Comparison of ENCODE assay signal across 24 cellular contexts in genomic region chr2:174903243-174903513, GRCh38.
DNase-seq lines count a peak whose midpoint lies in the region; ATAC-seq and TF ChIP-seq lines count a peak whose summit lies in the region.
"Had no signal": no experiment of that assay in that cellular context is flagged by ENCODE, and none has a peak within 500 bp of the region (broad histone marks: within the 10 kb centered on the region; RNA-seq: fewer than 3 reads in every experiment).

No MANE protein-coding gene starts in this region.

- H3K4me3 Mint-ChIP-seq in activated naive CD4-positive, alpha-beta T cell treated with anti-CD3 and anti-CD28 coated beads, Interleukin-2, amount 10 ng/mL, durations not matched to agents 7 days and 5 days = no peak overlapping the region
- H3K4me3 Mint-ChIP-seq in endothelial cell (ENCODE audit: unreplicated experiment) = no peak overlapping the region
- H3K4me3 Mint-ChIP-seq: activated T-cell treated with anti-CD3 and anti-CD28 coated beads, Interleukin-2, amount 50 U/mL, for 24 hours; naive B cell; stimulated activated effector memory CD8-positive, alpha-beta T cell treated with anti-CD3 and anti-CD28 coated beads, Interleukin-12 subunit alpha, Interleukin-12 subunit beta, amount 100 ng/mL, for 72 hours had no signal

- no peak for TF ChIP-seq POLR2A in testis (IDR thresholded peaks at IDR 0.05)

- H3K27me3 Mint-ChIP-seq in activated naive CD4-positive, alpha-beta T cell treated with anti-CD3 and anti-CD28 coated beads, Interleukin-2, amount 10 ng/mL, durations not matched to agents 7 days and 5 days = peaks cover under 1% of the 10 kb centered on the region
- no peaks in the 10 kb centered on the region for H3K27me3 Mint-ChIP-seq in endothelial cell (ENCODE audit: unreplicated experiment)
- H3K27me3 Mint-ChIP-seq: activated T-cell treated with anti-CD3 and anti-CD28 coated beads, Interleukin-2, amount 50 U/mL, for 24 hours had no signal

- TF ChIP-seq CTCF in endothelial cell (IDR thresholded peaks at IDR 0.05; ENCODE audit: unreplicated experiment) = no peak
- no peak for TF ChIP-seq CTCF in testis (IDR thresholded peaks at IDR 0.05)

- H3K9me3 ChIP-seq in testis = no peaks in the 10 kb centered on the region
- H3K9me3 ChIP-seq: ascending aorta, esophagus muscularis mucosa, gastroesophageal sphincter, MG63, tibial artery had no signal

- no peaks in the 10 kb centered on the region for H3K36me3 ChIP-seq in testis (ENCODE audit: low read depth, missing control alignments)
- H3K36me3 ChIP-seq: ascending aorta, esophagus muscularis mucosa, gastroesophageal sphincter, MG63, tibial artery had no signal

- H3K27me3 ChIP-seq in testis = no peaks in the 10 kb centered on the region
- H3K27me3 ChIP-seq: ascending aorta, esophagus muscularis mucosa, gastroesophageal sphincter, MG63, tibial artery had no signal

- ATAC-seq in activated naive CD4-positive, alpha-beta T cell treated with anti-CD3 and anti-CD28 coated beads, Interleukin-2, amount 50 U/mL, for 72 hours = no peak
- no peak for ATAC-seq in GM21737 (IDR thresholded peaks at IDR 0.05; ENCODE audit: unreplicated experiment)
- ATAC-seq: gastroesophageal sphincter; HCT116; stimulated activated effector memory CD8-positive, alpha-beta T cell treated with anti-CD3 and anti-CD28 coated beads, Interleukin-12 subunit alpha, Interleukin-12 subunit beta, amount 100 ng/mL, for 72 hours had no signal

- peak overlapping the region; percentile 73 to 74 for H3K27ac ChIP-seq in testis
- H3K27ac ChIP-seq: ascending aorta, esophagus muscularis mucosa, gastroesophageal sphincter, RWPE1, tibial artery had no signal

- peaks cover 32% of the 10 kb centered on the region for H3K4me1 ChIP-seq in testis
- H3K4me1 ChIP-seq: ascending aorta had no signal

- intact Hi-C loops in testis (cut with DNase I; ENCODE audit: low total_unique reads) = no loop called here

- peak overlapping the region; percentile 1 to 64 for H3K27ac Mint-ChIP-seq in activated naive CD4-positive, alpha-beta T cell treated with anti-CD3 and anti-CD28 coated beads, Interleukin-2, amount 50 U/mL, for 72 hours
- H3K27ac Mint-ChIP-seq in activated naive CD4-positive, alpha-beta T cell treated with anti-CD3 and anti-CD28 coated beads, Interleukin-2, amount 10 ng/mL, durations not matched to agents 7 days and 5 days = no peak overlapping the region
- peak overlapping the region; percentile 55 for H3K27ac Mint-ChIP-seq in endothelial cell (ENCODE audit: unreplicated experiment)
- H3K27ac Mint-ChIP-seq: naive B cell; stimulated activated effector memory CD8-positive, alpha-beta T cell treated with anti-CD3 and anti-CD28 coated beads, Interleukin-12 subunit alpha, Interleukin-12 subunit beta, amount 100 ng/mL, for 72 hours had no signal

- H3K4me3 ChIP-seq in testis = no peak overlapping the region
- H3K4me3 ChIP-seq: ascending aorta, esophagus muscularis mucosa, gastroesophageal sphincter, MG63, tibial artery had no signal

- no peaks in the 10 kb centered on the region for H3K9me3 Mint-ChIP-seq in activated naive CD4-positive, alpha-beta T cell treated with anti-CD3 and anti-CD28 coated beads, Interleukin-2, amount 50 U/mL, for 72 hours
- H3K9me3 Mint-ChIP-seq in activated naive CD4-positive, alpha-beta T cell treated with anti-CD3 and anti-CD28 coated beads, Interleukin-2, amount 10 ng/mL, durations not matched to agents 7 days and 5 days = no peaks in the 10 kb centered on the region
- H3K9me3 Mint-ChIP-seq in endothelial cell (ENCODE audit: unreplicated experiment) = no peaks in the 10 kb centered on the region
- H3K9me3 Mint-ChIP-seq: activated T-cell treated with anti-CD3 and anti-CD28 coated beads, Interleukin-2, amount 50 U/mL, for 24 hours; naive B cell; stimulated activated effector memory CD8-positive, alpha-beta T cell treated with anti-CD3 and anti-CD28 coated beads, Interleukin-12 subunit alpha, Interleukin-12 subunit beta, amount 100 ng/mL, for 72 hours had no signal

- DNase-seq in activated naive CD4-positive, alpha-beta T cell treated with anti-CD3 and anti-CD28 coated beads, Interleukin-2, amount 50 U/mL, for 72 hours (ENCODE audit: low spot score in 2 of 2) = no peak
- DNase-seq in activated naive CD4-positive, alpha-beta T cell treated with anti-CD3 and anti-CD28 coated beads, Interleukin-2, amount 10 ng/mL, durations not matched to agents 7 days and 5 days = no peak
- DNase-seq in NCI-H69 (lab: John Stamatoyannopoulos, UW) (peak; percentile 91), endothelial cell (ENCODE audit: low spot score) (no peak), testis (no peak), NCI-H128 (lab: John Stamatoyannopoulos, UW; ENCODE audit: unreplicated experiment) (no peak), T1000 (lab: John Stamatoyannopoulos, UW) (no peak)
- DNase-seq: activated CD4-positive, alpha-beta T cell treated with anti-CD3 and anti-CD28 coated beads for 1 hour; activated naive CD4-positive, alpha-beta T cell treated with Interleukin-2 at 50 U/mL for 16 hours; activated T-cell treated with anti-CD3 and anti-CD28 coated beads, Interleukin-2, amount 50 U/mL, for 24 hours; DMS79; kidney glomerular epithelial cell; mesenchymal stem cell; MG63; naive B cell; NCI-H187; tibial artery had no signal

- H3K4me1 Mint-ChIP-seq in activated naive CD4-positive, alpha-beta T cell treated with anti-CD3 and anti-CD28 coated beads, Interleukin-2, amount 10 ng/mL, durations not matched to agents 7 days and 5 days = peaks cover 22% of the 10 kb centered on the region
- peaks cover 3% of the 10 kb centered on the region for H3K4me1 Mint-ChIP-seq in endothelial cell (ENCODE audit: unreplicated experiment)
- H3K4me1 Mint-ChIP-seq: naive B cell had no signal

- H3K36me3 Mint-ChIP-seq in activated naive CD4-positive, alpha-beta T cell treated with anti-CD3 and anti-CD28 coated beads, Interleukin-2, amount 50 U/mL, for 72 hours = no peaks in the 10 kb centered on the region
- no peaks in the 10 kb centered on the region for H3K36me3 Mint-ChIP-seq in activated naive CD4-positive, alpha-beta T cell treated with anti-CD3 and anti-CD28 coated beads, Interleukin-2, amount 10 ng/mL, durations not matched to agents 7 days and 5 days
- H3K36me3 Mint-ChIP-seq in endothelial cell (ENCODE audit: low read depth, unreplicated experiment) = no peaks in the 10 kb centered on the region
- H3K36me3 Mint-ChIP-seq: naive B cell; stimulated activated effector memory CD8-positive, alpha-beta T cell treated with anti-CD3 and anti-CD28 coated beads, Interleukin-12 subunit alpha, Interleukin-12 subunit beta, amount 100 ng/mL, for 72 hours had no signal

- CTCF ChIA-PET in activated naive CD4-positive, alpha-beta T cell treated with anti-CD3 and anti-CD28 coated beads, Interleukin-2, amount 10 ng/mL, durations not matched to agents 7 days and 5 days (lab: Charles Lee) = interaction anchor here (1.2 kb wide), 1 partner anchor 16 kb away, joined by 7 read pairs; no protein-coding TSS in a partner anchor
